In genomic region chr15:63015618-63016017, GRCh38 we compare ENCODE assay signal across 10 cellular contexts. TPM values are rescaled to one million over a fixed set of nuclear protein-coding genes. Genes with fewer than 3 reads are reported as not detected.
DNase-seq lines count a peak whose midpoint lies in the region; ATAC-seq, FAIRE-seq and TF ChIP-seq lines count a peak whose summit lies in the region.
"Had no signal": no experiment of that assay in that cellular context is flagged by ENCODE, and none has a peak within 500 bp of the region (broad histone marks: within the 10 kb centered on the region; RNA-seq: fewer than 3 reads in every experiment).

No MANE protein-coding gene starts in this region.

- H3K9me3 ChIP-seq in K562 (replicated peaks; ENCODE audit: control insufficient read depth, insufficient read depth, low read depth, low read length) = no peaks in the 10 kb centered on the region
- no peaks in the 10 kb centered on the region for H3K9me3 ChIP-seq in tibial artery
- H3K9me3 ChIP-seq in CD4-positive, alpha-beta memory T cell (ENCODE audit: control insufficient read depth in 1 of 2, low read length in 2 of 2) = no peaks in the 10 kb centered on the region

- H3K36me3 Mint-ChIP-seq in activated T-cell treated with anti-CD3 and anti-CD28 coated beads, Interleukin-2, amount 50 U/mL, for 24 hours (ENCODE audit: low read depth) = no peaks in the 10 kb centered on the region
- H3K36me3 Mint-ChIP-seq in activated T-cell treated with anti-CD3 and anti-CD28 coated beads, Interleukin-2, amount 50 U/mL, for 72 hours (ENCODE audit: insufficient read depth in 2 of 2) = no peaks in the 10 kb centered on the region
- H3K36me3 Mint-ChIP-seq in CD4-positive, alpha-beta memory T cell = no peaks in the 10 kb centered on the region

- H3K4me3 ChIP-seq in K562 = no peak overlapping the region
- H3K4me3 ChIP-seq in kidney epithelial cell (ENCODE audit: low read depth, low read length) = no peak overlapping the region
- H3K4me3 ChIP-seq in tibial artery = no peak overlapping the region
- H3K4me3 ChIP-seq in CD4-positive, alpha-beta memory T cell (ENCODE audit: low read length in 2 of 2) = no peak overlapping the region

- no peak overlapping the region for H3K9ac ChIP-seq in K562 (ENCODE audit: insufficient read depth in 1 of 2, low read depth in 2 of 2, low read length in 2 of 2)

- intact Hi-C loops in K562 (cut with micrococcal nuclease) = no loop called here
- intact Hi-C loops in tibial artery (cut with DNase I; ENCODE audit: low total_unique reads) = no loop called here
- intact Hi-C loops in CD4-positive, alpha-beta memory T cell (cut with micrococcal nuclease) = no loop called here

- no peak for TF ChIP-seq RAD21 in K562 (CRISPR knock-in tag; conservative IDR thresholded peaks at IDR 0.05 in 1 of 2, IDR thresholded peaks at IDR 0.05 in 1 of 2)

- no peak for TF ChIP-seq POLR2A in K562 (conservative IDR thresholded peaks at IDR 0.05)

- no peaks in the 10 kb centered on the region for H3K79me2 ChIP-seq in K562 (ENCODE audit: control insufficient read depth, insufficient read depth, low read length)

- TF ChIP-seq CTCF in K562 (IDR thresholded peaks at IDR 0.05 in 2 of 3, conservative IDR thresholded peaks at IDR 0.05 in 1 of 3; ENCODE audit: insufficient read depth in 2 of 3, low read depth in 1 of 3, low read length in 3 of 3) (no peak), kidney epithelial cell (IDR thresholded peaks at IDR 0.05; ENCODE audit: insufficient read depth, low read length, poor library complexity, severe bottlenecking) (no peak), tibial artery (IDR thresholded peaks at IDR 0.05) (no peak)

- no peak overlapping the region for H3K4me3 Mint-ChIP-seq in activated T-cell treated with anti-CD3 and anti-CD28 coated beads, Interleukin-2, amount 50 U/mL, for 24 hours
- no peak overlapping the region for H3K4me3 Mint-ChIP-seq in activated T-cell treated with anti-CD3 and anti-CD28 coated beads, Interleukin-2, amount 50 U/mL, for 72 hours
- no peak overlapping the region for H3K4me3 Mint-ChIP-seq in CD4-positive, alpha-beta memory T cell
- H3K4me3 Mint-ChIP-seq: B cell had no signal

- no peak for FAIRE-seq in K562 (lab: Jason Lieb, UNC)

- no peak for TF ChIP-seq EP300 in K562 (IDR thresholded peaks at IDR 0.05; ENCODE audit: low read length)

- H3K9me3 Mint-ChIP-seq in activated T-cell treated with anti-CD3 and anti-CD28 coated beads, Interleukin-2, amount 50 U/mL, for 24 hours = no peaks in the 10 kb centered on the region
- H3K9me3 Mint-ChIP-seq in activated T-cell treated with anti-CD3 and anti-CD28 coated beads, Interleukin-2, amount 50 U/mL, for 72 hours = no peaks in the 10 kb centered on the region
- H3K9me3 Mint-ChIP-seq in CD4-positive, alpha-beta memory T cell = no peaks in the 10 kb centered on the region

- H3K36me3 ChIP-seq in K562 (ENCODE audit: control insufficient read depth, insufficient read depth, low read length) (no peaks in the 10 kb centered on the region), kidney epithelial cell (ENCODE audit: control insufficient read depth, insufficient read depth, low read length) (no peaks in the 10 kb centered on the region), tibial artery (no peaks in the 10 kb centered on the region)
- H3K36me3 ChIP-seq in CD4-positive, alpha-beta memory T cell (ENCODE audit: insufficient read depth, low read length) = no peaks in the 10 kb centered on the region

- H3K4me2 ChIP-seq in K562 (ENCODE audit: insufficient read depth, low read length) = no peak overlapping the region

- H3K27ac Mint-ChIP-seq in activated T-cell treated with anti-CD3 and anti-CD28 coated beads, Interleukin-2, amount 50 U/mL, for 24 hours = peak overlapping the region; percentile 1
- H3K27ac Mint-ChIP-seq in activated T-cell treated with anti-CD3 and anti-CD28 coated beads, Interleukin-2, amount 50 U/mL, for 72 hours = no peak overlapping the region
- H3K27ac Mint-ChIP-seq in CD4-positive, alpha-beta memory T cell = no peak overlapping the region
- H3K27ac Mint-ChIP-seq: B cell had no signal

- in situ Hi-C loops in K562 (cut with MboI) = no loop called here

- no peaks in the 10 kb centered on the region for H4K20me1 ChIP-seq in K562 (replicated peaks; ENCODE audit: control insufficient read depth, insufficient read depth, low read length)

- no peaks in the 10 kb centered on the region for H3K27me3 Mint-ChIP-seq in activated T-cell treated with anti-CD3 and anti-CD28 coated beads, Interleukin-2, amount 50 U/mL, for 24 hours
- peaks cover 5% of the 10 kb centered on the region for H3K27me3 Mint-ChIP-seq in activated T-cell treated with anti-CD3 and anti-CD28 coated beads, Interleukin-2, amount 50 U/mL, for 72 hours (ENCODE audit: low read depth)
- peaks cover 0 to 2% of the 10 kb centered on the region in 2 donors for H3K27me3 Mint-ChIP-seq in CD4-positive, alpha-beta memory T cell

- CTCF ChIA-PET in K562 (lab: Yijun Ruan, JAX; ENCODE audit: low intra/inter-chr PET ratio) = no interaction called here
- CTCF ChIA-PET in CD4-positive, alpha-beta memory T cell (lab: Charles Lee; ENCODE audit: partially characterized antibody) = no interaction called here

- ATAC-seq in activated T-cell treated with anti-CD3 and anti-CD28 coated beads, Interleukin-2, amount 50 U/mL, for 72 hours (replicated peaks in 1 of 2) = no peak
- no peak for ATAC-seq in K562

- DNase-seq in activated T-cell treated with anti-CD3 and anti-CD28 coated beads, Interleukin-2, amount 50 U/mL, for 24 hours = no peak
- no peak for DNase-seq in activated T-cell treated with anti-CD3 and anti-CD28 coated beads, Interleukin-2, amount 50 U/mL, for 72 hours
- DNase-seq in K562 (ENCODE audit: extremely low read depth in 1 of 4, low spot score in 3 of 4) (no peak), kidney epithelial cell (ENCODE audit: low read depth) (peak; percentile 50), tibial artery (peak; percentile 83 to 85), NCI-H748 treated with DMSO at 0.1 percent for 48 hours (lab: John Stamatoyannopoulos, UW) (no peak), 8988T (no peak)
- no peak for DNase-seq in CD4-positive, alpha-beta memory T cell
- DNase-seq: occipital lobe had no signal

- no TSS peak for BruUV-seq in K562 (replicated peaks; lab: Mats Ljungman, UMichigan)

- peaks cover 4% of the 10 kb centered on the region for H3K4me1 Mint-ChIP-seq in activated T-cell treated with anti-CD3 and anti-CD28 coated beads, Interleukin-2, amount 50 U/mL, for 24 hours (ENCODE audit: low read depth)
- H3K4me1 Mint-ChIP-seq in activated T-cell treated with anti-CD3 and anti-CD28 coated beads, Interleukin-2, amount 50 U/mL, for 72 hours (ENCODE audit: low read depth) = peaks cover 6% of the 10 kb centered on the region
- no peaks in the 10 kb centered on the region for H3K4me1 Mint-ChIP-seq in CD4-positive, alpha-beta memory T cell
- H3K4me1 Mint-ChIP-seq: B cell had no signal

- H3K27me3 ChIP-seq in K562 (ENCODE audit: control insufficient read depth in 2 of 2, insufficient read depth in 2 of 2, low read length in 2 of 2) (peaks cover 20% of the 10 kb centered on the region in 2 experiments), kidney epithelial cell (ENCODE audit: control insufficient read depth, insufficient read depth, low read length) (no peaks in the 10 kb centered on the region), tibial artery (no peaks in the 10 kb centered on the region)
- no peaks in the 10 kb centered on the region for H3K27me3 ChIP-seq in CD4-positive, alpha-beta memory T cell (ENCODE audit: insufficient read depth, low read length)

- H3K9me1 ChIP-seq in K562 (ENCODE audit: control insufficient read depth, insufficient read depth, low read length) = no peaks in the 10 kb centered on the region

- WGBS in K562 (ENCODE audit: insufficient coverage, low coverage, missing lambda C conversion rate) = 0% methylated on average over 1 of the region's 1 CpG

- no peak overlapping the region for H2AFZ ChIP-seq in K562 (ENCODE audit: low read depth, low read length)

- POLR2A ChIA-PET in K562 (lab: Yijun Ruan, JAX) = interaction anchor here (0.7 kb wide), 1 partner anchor 260 kb away, joined by 3 read pairs; no protein-coding TSS in a partner anchor
- POLR2A ChIA-PET in CD4-positive, alpha-beta memory T cell (lab: Charles Lee; ENCODE audit: partially characterized antibody) = no interaction called here

- H3K4me1 ChIP-seq in K562 (replicated peaks in 1 of 2; ENCODE audit: control insufficient read depth in 2 of 2, insufficient read depth in 2 of 2, low read length in 2 of 2) (no peaks in the 10 kb centered on the region), tibial artery (peaks cover 0 to 48% (median 41%) of the 10 kb centered on the region in 4 donors)
- no peaks in the 10 kb centered on the region for H3K4me1 ChIP-seq in CD4-positive, alpha-beta memory T cell (ENCODE audit: insufficient read depth, low read length)

- H3K27ac ChIP-seq in K562 (ENCODE audit: extremely low read depth, low read depth, low read length) (no peak overlapping the region), tibial artery (peak overlapping the region; percentile 64 to 75)
- no peak overlapping the region for H3K27ac ChIP-seq in CD4-positive, alpha-beta memory T cell (ENCODE audit: low read depth, low read length)

TF ChIP-seq in K562, 482 proteins besides CTCF, POLR2A, EP300 and RAD21 (continues in another document):
- no peak for TF ChIP-seq ZFP36 (IDR thresholded peaks at IDR 0.05; ENCODE audit: low read depth, low read length, partially characterized antibody)
- no peak for TF ChIP-seq PYGO2 (tag; IDR thresholded peaks at IDR 0.05)

RNA-seq across cellular contexts. Expression of gene TPM1, which starts 26.9 kb away (rescaled TPM):
- total RNA-seq in activated T-cell treated with anti-CD3 and anti-CD28 coated beads, Interleukin-2, amount 50 U/mL, for 72 hours = 1 to 10 TPM; 9.5 to 9.6 TPM
- 40.0 and 70.8 TPM in 2 replicates for total RNA-seq in K562 (2011; cell fraction: chromatin; rRNA removed; ENCODE audit: low replicate concordance)
- 25.8 and 35.0 TPM in 2 replicates for total RNA-seq in K562 (2011; cell fraction: nucleolus; rRNA removed)
- total RNA-seq in K562 (2011; cell fraction: nucleoplasm; rRNA removed) = 50.5 and 78.6 TPM in 2 replicates
- total RNA-seq in K562 (2014; rRNA removed) (49.9 and 52.9 TPM in 2 replicates), K562 (2014; rRNA removed; fragmentation: Illumina TruSeq; extraction: Trizol) (49.2 and 51.0 TPM in 2 replicates), K562 (2015; rRNA removed; fragmentation: Illumina TruSeq; extraction: Trizol) (42.0 and 43.1 TPM in 2 replicates), K562 (2021) (37.2 and 38.5 TPM in 2 replicates), kidney epithelial cell (818 and 847 TPM in 2 replicates)
- polyA plus RNA-seq in K562 (2011; rRNA removed) (36.0 and 42.1 TPM in 2 replicates), K562 (2014; fragmentation: Illumina TruSeq; extraction: Trizol) (40.0 and 49.5 TPM in 2 replicates), K562 (2014; fragmentation: Nextera tagmentation; extraction: Ambion mirVana) (10 to 100 TPM in 1 of 2 experiments, 1 to 10 TPM in 1; 8.1 to 11.1 TPM), K562 (2014; rRNA removed) (53.9 and 54.5 TPM in 2 replicates)
- 14.9 and 22.5 TPM in 2 replicates for polyA plus RNA-seq in K562 (2011; cell fraction: cytosol; rRNA removed)
- polyA plus RNA-seq in K562 (2011; cell fraction: nucleus; rRNA removed) = 33.8 and 50.9 TPM in 2 replicates
- polyA plus RNA-seq in K562 (2012) = 46.9 and 77.8 TPM in 2 replicates
- polyA minus RNA-seq in K562 (2011; rRNA and poly(A)+ RNA removed) = 28.7 and 39.2 TPM in 2 replicates
- 12.6 and 14.0 TPM in 2 replicates for polyA minus RNA-seq in K562 (2011; cell fraction: cytosol; rRNA and poly(A)+ RNA removed)
- polyA minus RNA-seq in K562 (2011; cell fraction: nucleus; rRNA and poly(A)+ RNA removed) = 23.7 and 44.0 TPM in 2 replicates
- total RNA-seq in CD4-positive, alpha-beta memory T cell = 10 to 100 TPM; 25.5 to 29.4 TPM
- polyA plus RNA-seq in CD4-positive, alpha-beta memory T cell = 10 to 100 TPM in 1 of 2 donors, 1 to 10 TPM in 1; 8.5 to 11.2 TPM

Comparison
In these comparisons a context has a peak if more than half of its experiments do, and no peak if none do; other contexts are left out.
1. DNase-seq: peak in kidney epithelial cell (single experiment) and tibial artery (2 of 2); none in activated T-cell treated with anti-CD3 and anti-CD28 coated beads, Interleukin-2, amount 50 U/mL, for 24 hours (single experiment), activated T-cell treated with anti-CD3 and anti-CD28 coated beads, Interleukin-2, amount 50 U/mL, for 72 hours (0 of 2), K562 (0 of 4), CD4-positive, alpha-beta memory T cell (0 of 5), NCI-H748 treated with DMSO at 0.1 percent for 48 hours (single experiment) and 8988T (single experiment).
2. H3K27ac ChIP-seq: peak in tibial artery (2 of 2); none in K562 (single experiment) and CD4-positive, alpha-beta memory T cell (single experiment).
3. RNA of gene TPM1, which starts 26.9 kb away (total RNA-seq): 818 to 847 TPM in kidney epithelial cell; 25.8 to 78.6 TPM in K562, 25.5 to 29.4 TPM in CD4-positive, alpha-beta memory T cell and 9.5 to 9.6 TPM in activated T-cell treated with anti-CD3 and anti-CD28 coated beads, Interleukin-2, amount 50 U/mL, for 72 hours; every median in the first group is over 10 times any median in the second.